Comparison of ENCODE assay signal across 2 cellular contexts in the genomic region with DNA sequence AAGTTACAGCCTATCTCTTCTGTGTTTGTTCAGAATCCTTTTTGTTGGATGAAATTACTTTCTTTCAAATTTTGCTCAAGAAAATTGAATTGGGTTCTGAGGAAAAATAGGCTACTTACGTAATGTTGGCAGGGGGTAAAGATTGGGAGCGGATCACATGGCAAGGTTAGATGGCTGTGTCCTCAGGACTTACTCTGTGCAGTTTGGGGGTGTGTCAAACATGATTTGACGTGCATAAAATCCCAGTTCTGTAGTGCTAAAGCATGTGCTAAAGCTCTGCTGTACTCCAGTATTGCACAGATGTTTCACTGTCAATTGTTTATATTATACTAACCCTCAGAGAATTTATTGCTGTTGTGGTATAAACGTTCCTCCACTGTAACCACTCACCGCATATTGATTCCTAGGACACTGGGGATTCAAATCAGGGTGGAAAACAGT.
TF ChIP-seq lines count a peak whose summit lies in the region.

No MANE protein-coding gene starts in this region.

TF ChIP-seq in SK-N-SH, 30 proteins besides CTCF, POLR2A, EP300 and RAD21 (continued from another document):
- TF ChIP-seq, protein P1, sequence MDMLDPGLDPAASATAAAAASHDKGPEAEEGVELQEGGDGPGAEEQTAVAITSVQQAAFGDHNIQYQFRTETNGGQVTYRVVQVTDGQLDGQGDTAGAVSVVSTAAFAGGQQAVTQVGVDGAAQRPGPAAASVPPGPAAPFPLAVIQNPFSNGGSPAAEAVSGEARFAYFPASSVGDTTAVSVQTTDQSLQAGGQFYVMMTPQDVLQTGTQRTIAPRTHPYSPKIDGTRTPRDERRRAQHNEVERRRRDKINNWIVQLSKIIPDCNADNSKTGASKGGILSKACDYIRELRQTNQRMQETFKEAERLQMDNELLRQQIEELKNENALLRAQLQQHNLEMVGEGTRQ (IDR thresholded peaks at IDR 0.05; ENCODE audit: borderline replicate concordance, low read depth, low read length): no peak
- TF ChIP-seq NFIC (IDR thresholded peaks at IDR 0.05; ENCODE audit: borderline replicate concordance) (no peak), SMC3 (IDR thresholded peaks at IDR 0.05; ENCODE audit: low read depth, low read length) (no peak), MEF2A (IDR thresholded peaks at IDR 0.05; ENCODE audit: borderline replicate concordance, low read depth) (no peak), JUND (IDR thresholded peaks at IDR 0.05) (no peak), MXI1 (IDR thresholded peaks at IDR 0.05; ENCODE audit: low read depth, low read length) (no peak), RCOR1 (IDR thresholded peaks at IDR 0.05; ENCODE audit: low read length) (no peak)
- TF ChIP-seq, protein P2, sequence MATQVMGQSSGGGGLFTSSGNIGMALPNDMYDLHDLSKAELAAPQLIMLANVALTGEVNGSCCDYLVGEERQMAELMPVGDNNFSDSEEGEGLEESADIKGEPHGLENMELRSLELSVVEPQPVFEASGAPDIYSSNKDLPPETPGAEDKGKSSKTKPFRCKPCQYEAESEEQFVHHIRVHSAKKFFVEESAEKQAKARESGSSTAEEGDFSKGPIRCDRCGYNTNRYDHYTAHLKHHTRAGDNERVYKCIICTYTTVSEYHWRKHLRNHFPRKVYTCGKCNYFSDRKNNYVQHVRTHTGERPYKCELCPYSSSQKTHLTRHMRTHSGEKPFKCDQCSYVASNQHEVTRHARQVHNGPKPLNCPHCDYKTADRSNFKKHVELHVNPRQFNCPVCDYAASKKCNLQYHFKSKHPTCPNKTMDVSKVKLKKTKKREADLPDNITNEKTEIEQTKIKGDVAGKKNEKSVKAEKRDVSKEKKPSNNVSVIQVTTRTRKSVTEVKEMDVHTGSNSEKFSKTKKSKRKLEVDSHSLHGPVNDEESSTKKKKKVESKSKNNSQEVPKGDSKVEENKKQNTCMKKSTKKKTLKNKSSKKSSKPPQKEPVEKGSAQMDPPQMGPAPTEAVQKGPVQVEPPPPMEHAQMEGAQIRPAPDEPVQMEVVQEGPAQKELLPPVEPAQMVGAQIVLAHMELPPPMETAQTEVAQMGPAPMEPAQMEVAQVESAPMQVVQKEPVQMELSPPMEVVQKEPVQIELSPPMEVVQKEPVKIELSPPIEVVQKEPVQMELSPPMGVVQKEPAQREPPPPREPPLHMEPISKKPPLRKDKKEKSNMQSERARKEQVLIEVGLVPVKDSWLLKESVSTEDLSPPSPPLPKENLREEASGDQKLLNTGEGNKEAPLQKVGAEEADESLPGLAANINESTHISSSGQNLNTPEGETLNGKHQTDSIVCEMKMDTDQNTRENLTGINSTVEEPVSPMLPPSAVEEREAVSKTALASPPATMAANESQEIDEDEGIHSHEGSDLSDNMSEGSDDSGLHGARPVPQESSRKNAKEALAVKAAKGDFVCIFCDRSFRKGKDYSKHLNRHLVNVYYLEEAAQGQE (IDR thresholded peaks at IDR 0.05; ENCODE audit: low read depth, low read length): no peak
- TF ChIP-seq, protein P3, sequence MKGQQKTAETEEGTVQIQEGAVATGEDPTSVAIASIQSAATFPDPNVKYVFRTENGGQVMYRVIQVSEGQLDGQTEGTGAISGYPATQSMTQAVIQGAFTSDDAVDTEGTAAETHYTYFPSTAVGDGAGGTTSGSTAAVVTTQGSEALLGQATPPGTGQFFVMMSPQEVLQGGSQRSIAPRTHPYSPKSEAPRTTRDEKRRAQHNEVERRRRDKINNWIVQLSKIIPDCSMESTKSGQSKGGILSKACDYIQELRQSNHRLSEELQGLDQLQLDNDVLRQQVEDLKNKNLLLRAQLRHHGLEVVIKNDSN (IDR thresholded peaks at IDR 0.05; ENCODE audit: borderline replicate concordance, low read depth): peak; percentile 27; the same call in 1 of the 2 replicates
TF ChIP-seq in SK-N-SH: peak in this region for 2.

TF ChIP-seq in SK-N-SH treated with all-trans-retinoic acid at 6 μM for 48 hours, 23 proteins besides CTCF, POLR2A, EP300 and RAD21 (continued from another document):
- TF ChIP-seq, protein P4, sequence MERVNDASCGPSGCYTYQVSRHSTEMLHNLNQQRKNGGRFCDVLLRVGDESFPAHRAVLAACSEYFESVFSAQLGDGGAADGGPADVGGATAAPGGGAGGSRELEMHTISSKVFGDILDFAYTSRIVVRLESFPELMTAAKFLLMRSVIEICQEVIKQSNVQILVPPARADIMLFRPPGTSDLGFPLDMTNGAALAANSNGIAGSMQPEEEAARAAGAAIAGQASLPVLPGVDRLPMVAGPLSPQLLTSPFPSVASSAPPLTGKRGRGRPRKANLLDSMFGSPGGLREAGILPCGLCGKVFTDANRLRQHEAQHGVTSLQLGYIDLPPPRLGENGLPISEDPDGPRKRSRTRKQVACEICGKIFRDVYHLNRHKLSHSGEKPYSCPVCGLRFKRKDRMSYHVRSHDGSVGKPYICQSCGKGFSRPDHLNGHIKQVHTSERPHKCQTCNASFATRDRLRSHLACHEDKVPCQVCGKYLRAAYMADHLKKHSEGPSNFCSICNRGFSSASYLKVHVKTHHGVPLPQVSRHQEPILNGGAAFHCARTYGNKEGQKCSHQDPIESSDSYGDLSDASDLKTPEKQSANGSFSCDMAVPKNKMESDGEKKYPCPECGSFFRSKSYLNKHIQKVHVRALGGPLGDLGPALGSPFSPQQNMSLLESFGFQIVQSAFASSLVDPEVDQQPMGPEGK (CRISPR knock-in tag; IDR thresholded peaks at IDR 0.05; ENCODE audit: borderline replicate concordance): no peak
- no peak for TF ChIP-seq ARNTL (CRISPR knock-in tag; IDR thresholded peaks at IDR 0.05; ENCODE audit: borderline replicate concordance, low read depth)
- TF ChIP-seq, protein P5, sequence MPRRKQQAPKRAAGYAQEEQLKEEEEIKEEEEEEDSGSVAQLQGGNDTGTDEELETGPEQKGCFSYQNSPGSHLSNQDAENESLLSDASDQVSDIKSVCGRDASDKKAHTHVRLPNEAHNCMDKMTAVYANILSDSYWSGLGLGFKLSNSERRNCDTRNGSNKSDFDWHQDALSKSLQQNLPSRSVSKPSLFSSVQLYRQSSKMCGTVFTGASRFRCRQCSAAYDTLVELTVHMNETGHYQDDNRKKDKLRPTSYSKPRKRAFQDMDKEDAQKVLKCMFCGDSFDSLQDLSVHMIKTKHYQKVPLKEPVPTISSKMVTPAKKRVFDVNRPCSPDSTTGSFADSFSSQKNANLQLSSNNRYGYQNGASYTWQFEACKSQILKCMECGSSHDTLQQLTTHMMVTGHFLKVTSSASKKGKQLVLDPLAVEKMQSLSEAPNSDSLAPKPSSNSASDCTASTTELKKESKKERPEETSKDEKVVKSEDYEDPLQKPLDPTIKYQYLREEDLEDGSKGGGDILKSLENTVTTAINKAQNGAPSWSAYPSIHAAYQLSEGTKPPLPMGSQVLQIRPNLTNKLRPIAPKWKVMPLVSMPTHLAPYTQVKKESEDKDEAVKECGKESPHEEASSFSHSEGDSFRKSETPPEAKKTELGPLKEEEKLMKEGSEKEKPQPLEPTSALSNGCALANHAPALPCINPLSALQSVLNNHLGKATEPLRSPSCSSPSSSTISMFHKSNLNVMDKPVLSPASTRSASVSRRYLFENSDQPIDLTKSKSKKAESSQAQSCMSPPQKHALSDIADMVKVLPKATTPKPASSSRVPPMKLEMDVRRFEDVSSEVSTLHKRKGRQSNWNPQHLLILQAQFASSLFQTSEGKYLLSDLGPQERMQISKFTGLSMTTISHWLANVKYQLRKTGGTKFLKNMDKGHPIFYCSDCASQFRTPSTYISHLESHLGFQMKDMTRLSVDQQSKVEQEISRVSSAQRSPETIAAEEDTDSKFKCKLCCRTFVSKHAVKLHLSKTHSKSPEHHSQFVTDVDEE (CRISPR knock-in tag; IDR thresholded peaks at IDR 0.05): no peak
- no peak for TF ChIP-seq RARB (CRISPR knock-in tag; IDR thresholded peaks at IDR 0.05)
- no peak for TF ChIP-seq OSR1 (CRISPR knock-in tag; IDR thresholded peaks at IDR 0.05)
- TF ChIP-seq TCF4 (CRISPR knock-in tag; IDR thresholded peaks at IDR 0.05; ENCODE audit: borderline replicate concordance): no peak
- TF ChIP-seq ESRRG (CRISPR knock-in tag; IDR thresholded peaks at IDR 0.05): no peak
TF ChIP-seq in SK-N-SH treated with all-trans-retinoic acid at 6 μM for 48 hours: peak in this region for 0.
